ENCODE assay signal across 17 cellular contexts in genomic region chr1:145986551-145986950, GRCh38. TPM values are rescaled to one million over a fixed set of nuclear protein-coding genes. Genes with fewer than 3 reads are reported as not detected.
DNase-seq lines count a peak whose midpoint lies in the region; ATAC-seq, FAIRE-seq and TF ChIP-seq lines count a peak whose summit lies in the region.
"Had no signal": no experiment of that assay in that cellular context is flagged by ENCODE, and none has a peak within 500 bp of the region (broad histone marks: within the 10 kb centered on the region; RNA-seq: fewer than 3 reads in every experiment).

No MANE protein-coding gene starts in this region.

- H3K4me1 ChIP-seq in GM23248 (ENCODE audit: insufficient read depth) (peaks cover 13% of the 10 kb centered on the region), HepG2 (ENCODE audit: insufficient read depth, low read length) (peaks cover 76% of the 10 kb centered on the region), stomach (peaks cover 47 to 87% (median 72%) of the 10 kb centered on the region in 4 donors)

- no peaks in the 10 kb centered on the region for H3K9me2 ChIP-seq in GM23248 (ENCODE audit: insufficient read depth)

- H3K79me2 ChIP-seq in GM23248 (ENCODE audit: insufficient read depth) (no peaks in the 10 kb centered on the region), HepG2 (ENCODE audit: insufficient read depth, low read length) (no peaks in the 10 kb centered on the region)

- TF ChIP-seq CTCF in WERI-Rb-1 (IDR thresholded peaks at IDR 0.05; ENCODE audit: low read depth, low read length): no peak
- no peak for TF ChIP-seq CTCF in HepG2 (CRISPR knock-in tag; IDR thresholded peaks at IDR 0.05)
- no peak for TF ChIP-seq CTCF in stomach (IDR thresholded peaks at IDR 0.05)

- CTCF ChIA-PET in HepG2 (lab: Yijun Ruan, JAX; ENCODE audit: low intra/inter-chr PET ratio, low total read pairs): no interaction called here

- FAIRE-seq in HepG2 (lab: Jason Lieb, UNC): no peak
- FAIRE-seq: bronchial epithelial cell, GM19239 had no signal

- H3K9ac ChIP-seq in GM23248 (no peak overlapping the region), HepG2 (ENCODE audit: insufficient read depth, low read depth, low read length) (no peak overlapping the region)

- intact Hi-C loops in HepG2 (cut with micrococcal nuclease; ENCODE audit: unreplicated experiment): no loop called here
- intact Hi-C loops in stomach (cut with DNase I; ENCODE audit: low total_unique reads): no loop called here

- H3K4me2 ChIP-seq in GM23248 (ENCODE audit: unreplicated experiment) (no peak overlapping the region), HepG2 (ENCODE audit: low read depth, low read length) (peak overlapping the region; percentile 79; the same call in 1 of the 2 replicates)

- in situ Hi-C loops in GM23248 (cut with MboI): no loop called here
- in situ Hi-C loops in HepG2 (cut with HindIII; ENCODE audit: extremely low pct_ligation_motif_present, low pct_unique_long_range_greater_than_20kb): no loop called here

- DNase-seq in GM23248 (no peak), WERI-Rb-1 (no peak), HepG2 (ENCODE audit: low spot score) (no peak), stomach (no peak), globus pallidus (ENCODE audit: low spot score) (no peak), NCI-H345 treated with DMSO at 0.1 percent for 48 hours (lab: John Stamatoyannopoulos, UW; ENCODE audit: unreplicated experiment) (no peak), mucosa of gallbladder (ENCODE audit: low spot score) (no peak)
- DNase-seq: activated CD8-positive, alpha-beta T cell treated with anti-CD3 and anti-CD28 coated beads, Interleukin-2, amount 10 ng/mL, durations not matched to agents 7 days and 5 days; activated gamma-delta T cell treated with Interleukin-2 at 50 U/mL for 16 hours; Karpas-422; NCI-H1694; posterior cingulate gyrus; stimulated activated CD4-positive, alpha-beta T cell treated with anti-CD3 and anti-CD28 coated beads, Interleukin-2, amount 100 ng/mL, for 24 hours had no signal

- H2AFZ ChIP-seq in GM23248: no peak overlapping the region
- no peak overlapping the region for H2AFZ ChIP-seq in HepG2 (ENCODE audit: low read length)

- H3K9me3 ChIP-seq in GM23248 (ENCODE audit: low read depth): no peaks in the 10 kb centered on the region
- no peaks in the 10 kb centered on the region for H3K9me3 ChIP-seq in WERI-Rb-1 (ENCODE audit: severe bottlenecking)
- no peaks in the 10 kb centered on the region for H3K9me3 ChIP-seq in HepG2 (ENCODE audit: low read length)
- no peaks in the 10 kb centered on the region for H3K9me3 ChIP-seq in stomach

- WGBS in GM23248 (ENCODE audit: low coverage in 1 of 2, low lambda C conversion rate in 2 of 2, missing lambda C conversion rate in 2 of 2), 2 experiments: 96 to 97% methylated on average over 6 of the region's 6 CpGs
- WGBS in HepG2 (ENCODE audit: low lambda C conversion rate): 78% methylated on average over 6 of the region's 6 CpGs
- 89 to 96% (median 92%) methylated on average over 6 of the region's 6 CpGs for WGBS in stomach, 5 donors

- no TSS peak for BruUV-seq in HepG2 (replicated peaks; lab: Mats Ljungman, UMichigan)

- peaks cover 31% of the 10 kb centered on the region for H3F3A ChIP-seq in GM23248 (ENCODE audit: insufficient read depth)

- no peak for TF ChIP-seq POLR2A in HepG2 (IDR thresholded peaks at IDR 0.05; ENCODE audit: insufficient read depth in 1 of 2, low read depth in 2 of 2, low read length in 2 of 2)
- TF ChIP-seq POLR2A in stomach (IDR thresholded peaks at IDR 0.05): no peak

- ATAC-seq in HepG2: no peak
- ATAC-seq in HG02678 (IDR thresholded peaks at IDR 0.05; ENCODE audit: unreplicated experiment): no peak
- ATAC-seq: activated CD8-positive, alpha-beta T cell treated with anti-CD3 and anti-CD28 coated beads, Interleukin-2, amount 10 ng/mL, durations not matched to agents 7 days and 5 days had no signal

- H3K27me3 ChIP-seq in GM23248 (replicated peaks; ENCODE audit: insufficient read depth): no peaks in the 10 kb centered on the region
- H3K27me3 ChIP-seq in WERI-Rb-1 (ENCODE audit: insufficient read depth, low read depth, severe bottlenecking): no peaks in the 10 kb centered on the region
- no peaks in the 10 kb centered on the region for H3K27me3 ChIP-seq in HepG2 (ENCODE audit: control insufficient read depth in 1 of 2, insufficient read depth in 2 of 2, low read length in 2 of 2)
- no peaks in the 10 kb centered on the region for H3K27me3 ChIP-seq in stomach

- no peak for TF ChIP-seq RAD21 in HepG2 (CRISPR knock-in tag; IDR thresholded peaks at IDR 0.05)

- H3K36me3 ChIP-seq in GM23248 (ENCODE audit: low read depth): no peaks in the 10 kb centered on the region
- no peaks in the 10 kb centered on the region for H3K36me3 ChIP-seq in WERI-Rb-1
- H3K36me3 ChIP-seq in HepG2 (replicated peaks in 1 of 2; ENCODE audit: control insufficient read depth in 1 of 2, insufficient read depth in 2 of 2, low read length in 2 of 2): no peaks in the 10 kb centered on the region
- no peaks in the 10 kb centered on the region for H3K36me3 ChIP-seq in stomach

- POLR2A ChIA-PET in HepG2 (lab: Yijun Ruan, JAX): interaction anchor here (0.7 to 2.1 kb wide), 2 partner anchors 14 to 59 kb away, joined by 3 to 7 read pairs; partner anchors contain the start of gene RBM8A

- peak overlapping the region; percentile 44 for H3K27ac ChIP-seq in GM23248
- H3K27ac ChIP-seq in WERI-Rb-1: peak overlapping the region; percentile 46
- no peak overlapping the region for H3K27ac ChIP-seq in HepG2 (ENCODE audit: extremely low read length, insufficient read depth, low read length)
- peak overlapping the region; percentile 40 to 100 (median 96) for H3K27ac ChIP-seq in stomach

- no peaks in the 10 kb centered on the region for H4K20me1 ChIP-seq in GM23248 (ENCODE audit: insufficient read depth)
- peaks cover 5% of the 10 kb centered on the region; the same call in 1 of the 2 replicates for H4K20me1 ChIP-seq in HepG2 (ENCODE audit: insufficient read depth, low read length)

- no peak for TF ChIP-seq EP300 in HepG2 (IDR thresholded peaks at IDR 0.05; ENCODE audit: low read depth in 2 of 2, low read length in 2 of 2)
- no peak for TF ChIP-seq EP300 in HepG2 (CRISPR knock-in tag; IDR thresholded peaks at IDR 0.05; ENCODE audit: borderline replicate concordance)
- no peak for TF ChIP-seq EP300 in stomach (IDR thresholded peaks at IDR 0.05)

- no peak overlapping the region for H3K4me3 ChIP-seq in GM23248
- H3K4me3 ChIP-seq in WERI-Rb-1 (ENCODE audit: low read depth, low read length): no peak overlapping the region
- H3K4me3 ChIP-seq in HepG2 (replicated peaks in 1 of 3; ENCODE audit: insufficient read depth in 1 of 3, low read depth in 2 of 3, low read length in 3 of 3): no peak overlapping the region
- H3K4me3 ChIP-seq in stomach: no peak overlapping the region

RNA-seq across cellular contexts. Expression of gene TXNIP, which starts 9.8 kb away (rescaled TPM):
- total RNA-seq in GM23248 (2014; rRNA removed; shearing (Covaris generic)): 221 and 263 TPM in 2 replicates
- polyA plus RNA-seq in GM23248 (2016; fragmentation: Nextera tagmentation; extraction: Ambion mirVana) (169 and 180 TPM in 2 replicates), HepG2 (2011; rRNA removed) (237 and 283 TPM in 2 replicates), stomach (100 to 1,000 TPM; 217 to 613 (median 334) TPM)
- total RNA-seq in HepG2 (2016; rRNA removed; fragmentation: Illumina TruSeq; extraction: Trizol) (24.4 and 25.4 TPM in 2 replicates), stomach (1,000 to 10,000 TPM in 3 of 5 donors, 100 to 1,000 TPM in 2; 204 to 3,386 (median 1,054) TPM), mucosa of gallbladder (446 TPM)
- total RNA-seq in HepG2 (2016; cell fraction: cytosol; rRNA removed; fragmentation: Illumina TruSeq; extraction: Trizol; ENCODE audit: low read depth): 4.1 and 4.3 TPM in 2 replicates
- total RNA-seq in HepG2 (2016; cell fraction: insoluble cytoplasmic fraction; rRNA removed; fragmentation: Illumina TruSeq; extraction: Trizol): 23.8 and 24.4 TPM in 2 replicates
- total RNA-seq in HepG2 (2016; cell fraction: membrane; rRNA removed; fragmentation: Illumina TruSeq; extraction: Trizol): 11.5 and 11.6 TPM in 2 replicates
- total RNA-seq in HepG2 (2016; cell fraction: nucleus; rRNA removed; fragmentation: Illumina TruSeq; extraction: Trizol): 34.7 and 39.5 TPM in 2 replicates
- polyA plus RNA-seq in HepG2 (2011; cell fraction: cytosol; rRNA removed): 133 and 240 TPM in 2 replicates
- 150 and 152 TPM in 2 replicates for polyA plus RNA-seq in HepG2 (2011; cell fraction: nucleus; rRNA removed)
- polyA plus RNA-seq in HepG2 (2012): 191 and 204 TPM in 2 replicates
- polyA plus RNA-seq in HepG2 (2016; cell fraction: cytosol; fragmentation: Illumina TruSeq; extraction: Trizol; ENCODE audit: low read depth): 1.0 and 1.3 TPM in 2 replicates
- 19.6 and 21.5 TPM in 2 replicates for polyA plus RNA-seq in HepG2 (2016; cell fraction: insoluble cytoplasmic fraction; fragmentation: Illumina TruSeq; extraction: Trizol; ENCODE audit: low read depth)
- 3.9 and 4.1 TPM in 2 replicates for polyA plus RNA-seq in HepG2 (2016; cell fraction: membrane; fragmentation: Illumina TruSeq; extraction: Trizol; ENCODE audit: low read depth)
- polyA plus RNA-seq in HepG2 (2016; cell fraction: nucleus; fragmentation: Illumina TruSeq; extraction: Trizol; ENCODE audit: insufficient read depth, low read depth): 35.2 and 39.0 TPM in 2 replicates
- 132 and 425 TPM in 2 replicates for polyA minus RNA-seq in HepG2 (2011; rRNA and poly(A)+ RNA removed; ENCODE audit: low replicate concordance)
- polyA minus RNA-seq in HepG2 (2011; cell fraction: cytosol; rRNA and poly(A)+ RNA removed): 117 and 168 TPM in 2 replicates
- 259 and 346 TPM in 2 replicates for polyA minus RNA-seq in HepG2 (2011; cell fraction: nucleus; rRNA and poly(A)+ RNA removed)

RNA-seq across cellular contexts. Expression of gene POLR3GL, which starts 22.1 kb away (rescaled TPM):
- 17.4 and 24.2 TPM in 2 replicates for total RNA-seq in GM23248 (2014; rRNA removed; shearing (Covaris generic))
- 34.7 and 37.9 TPM in 2 replicates for polyA plus RNA-seq in GM23248 (2016; fragmentation: Nextera tagmentation; extraction: Ambion mirVana)
- total RNA-seq in HepG2 (2016; rRNA removed; fragmentation: Illumina TruSeq; extraction: Trizol): 12.4 and 15.3 TPM in 2 replicates
- 7.1 and 7.5 TPM in 2 replicates for total RNA-seq in HepG2 (2016; cell fraction: cytosol; rRNA removed; fragmentation: Illumina TruSeq; extraction: Trizol; ENCODE audit: low read depth)
- 12.8 and 14.4 TPM in 2 replicates for total RNA-seq in HepG2 (2016; cell fraction: insoluble cytoplasmic fraction; rRNA removed; fragmentation: Illumina TruSeq; extraction: Trizol)
- 15.4 and 17.0 TPM in 2 replicates for total RNA-seq in HepG2 (2016; cell fraction: membrane; rRNA removed; fragmentation: Illumina TruSeq; extraction: Trizol)
- 5.4 and 6.2 TPM in 2 replicates for total RNA-seq in HepG2 (2016; cell fraction: nucleus; rRNA removed; fragmentation: Illumina TruSeq; extraction: Trizol)
- 10.8 and 11.5 TPM in 2 replicates for polyA plus RNA-seq in HepG2 (2011; rRNA removed)
- 7.4 and 7.9 TPM in 2 replicates for polyA plus RNA-seq in HepG2 (2011; cell fraction: cytosol; rRNA removed)
- polyA plus RNA-seq in HepG2 (2011; cell fraction: nucleus; rRNA removed): 5.1 and 6.2 TPM in 2 replicates
- 14.4 and 20.2 TPM in 2 replicates for polyA plus RNA-seq in HepG2 (2012)
- polyA plus RNA-seq in HepG2 (2016; cell fraction: cytosol; fragmentation: Illumina TruSeq; extraction: Trizol; ENCODE audit: low read depth): 10.0 and 10.7 TPM in 2 replicates
- 21.5 and 23.2 TPM in 2 replicates for polyA plus RNA-seq in HepG2 (2016; cell fraction: insoluble cytoplasmic fraction; fragmentation: Illumina TruSeq; extraction: Trizol; ENCODE audit: low read depth)
- 20.0 and 21.6 TPM in 2 replicates for polyA plus RNA-seq in HepG2 (2016; cell fraction: membrane; fragmentation: Illumina TruSeq; extraction: Trizol; ENCODE audit: low read depth)
- polyA plus RNA-seq in HepG2 (2016; cell fraction: nucleus; fragmentation: Illumina TruSeq; extraction: Trizol; ENCODE audit: insufficient read depth, low read depth): 11.4 and 13.9 TPM in 2 replicates
- 2.5 and 3.4 TPM in 2 replicates for polyA minus RNA-seq in HepG2 (2011; rRNA and poly(A)+ RNA removed; ENCODE audit: low replicate concordance)
- polyA minus RNA-seq in HepG2 (2011; cell fraction: cytosol; rRNA and poly(A)+ RNA removed): 2.5 and 4.6 TPM in 2 replicates
- polyA minus RNA-seq in HepG2 (2011; cell fraction: nucleus; rRNA and poly(A)+ RNA removed): 5.0 and 6.6 TPM in 2 replicates
- 100 to 1,000 TPM in 1 of 5 donors, 10 to 100 TPM in 3, 1 to 10 TPM in 1; 5.8 to 165 (median 18.9) TPM for total RNA-seq in stomach
- 10 to 100 TPM; 31.4 to 53.2 (median 43.9) TPM for polyA plus RNA-seq in stomach
- 28.3 TPM for total RNA-seq in mucosa of gallbladder

RNA-seq across cellular contexts. Expression of gene ANKRD34A, which starts 22.2 kb away (rescaled TPM):
- 0.25 and 1.3 TPM in 2 replicates for total RNA-seq in GM23248 (2014; rRNA removed; shearing (Covaris generic))
- polyA plus RNA-seq in GM23248 (2016; fragmentation: Nextera tagmentation; extraction: Ambion mirVana): 1.9 and 2.3 TPM in 2 replicates
- total RNA-seq in HepG2 (2016; rRNA removed; fragmentation: Illumina TruSeq; extraction: Trizol): 0.07 and 0.14 TPM in 2 replicates
- total RNA-seq in HepG2 (2016; cell fraction: cytosol; rRNA removed; fragmentation: Illumina TruSeq; extraction: Trizol; ENCODE audit: low read depth): not detected in 2 replicates
- total RNA-seq in HepG2 (2016; cell fraction: insoluble cytoplasmic fraction; rRNA removed; fragmentation: Illumina TruSeq; extraction: Trizol): 0.04 TPM in 1 of 2 replicates, not detected in the other
- total RNA-seq in HepG2 (2016; cell fraction: membrane; rRNA removed; fragmentation: Illumina TruSeq; extraction: Trizol): 0.03 and 0.07 TPM in 2 replicates
- total RNA-seq in HepG2 (2016; cell fraction: nucleus; rRNA removed; fragmentation: Illumina TruSeq; extraction: Trizol): 0.13 and 0.19 TPM in 2 replicates
- 0.05 and 0.07 TPM in 2 replicates for polyA plus RNA-seq in HepG2 (2011; rRNA removed)
- 0.04 and 0.05 TPM in 2 replicates for polyA plus RNA-seq in HepG2 (2011; cell fraction: cytosol; rRNA removed)
- 0.47 and 0.53 TPM in 2 replicates for polyA plus RNA-seq in HepG2 (2011; cell fraction: nucleus; rRNA removed)
- 0.11 and 0.19 TPM in 2 replicates for polyA plus RNA-seq in HepG2 (2012)
- polyA plus RNA-seq in HepG2 (2016; cell fraction: cytosol; fragmentation: Illumina TruSeq; extraction: Trizol; ENCODE audit: low read depth): not detected in 2 replicates
- polyA plus RNA-seq in HepG2 (2016; cell fraction: insoluble cytoplasmic fraction; fragmentation: Illumina TruSeq; extraction: Trizol; ENCODE audit: low read depth): 0.08 TPM in 1 of 2 replicates, not detected in the other
- polyA plus RNA-seq in HepG2 (2016; cell fraction: membrane; fragmentation: Illumina TruSeq; extraction: Trizol; ENCODE audit: low read depth): 0.05 TPM in 1 of 2 replicates, not detected in the other
- 0.12 and 0.16 TPM in 2 replicates for polyA plus RNA-seq in HepG2 (2016; cell fraction: nucleus; fragmentation: Illumina TruSeq; extraction: Trizol; ENCODE audit: insufficient read depth, low read depth)
- 0.08 and 1.4 TPM in 2 replicates for polyA minus RNA-seq in HepG2 (2011; rRNA and poly(A)+ RNA removed; ENCODE audit: low replicate concordance)
- not detected in 2 replicates for polyA minus RNA-seq in HepG2 (2011; cell fraction: cytosol; rRNA and poly(A)+ RNA removed)
- polyA minus RNA-seq in HepG2 (2011; cell fraction: nucleus; rRNA and poly(A)+ RNA removed): 0.25 and 0.39 TPM in 2 replicates
- total RNA-seq in stomach: 1 to 10 TPM in 1 of 5 donors, under 1 TPM in 2, not detected in 2; 0.73 to 2.6 (median 0.87) TPM
- under 1 TPM in 2 of 3 donors, not detected in 1; 0.19 to 0.45 TPM for polyA plus RNA-seq in stomach
- 3.4 TPM for total RNA-seq in mucosa of gallbladder

RNA-seq across cellular contexts. Expression of gene LIX1L, which starts 28.7 kb away (rescaled TPM):
- 26.1 and 36.5 TPM in 2 replicates for total RNA-seq in GM23248 (2014; rRNA removed; shearing (Covaris generic))
- 18.3 TPM in 2 replicates for polyA plus RNA-seq in GM23248 (2016; fragmentation: Nextera tagmentation; extraction: Ambion mirVana)
- 8.1 and 10.9 TPM in 2 replicates for total RNA-seq in HepG2 (2016; rRNA removed; fragmentation: Illumina TruSeq; extraction: Trizol)
- total RNA-seq in HepG2 (2016; cell fraction: cytosol; rRNA removed; fragmentation: Illumina TruSeq; extraction: Trizol; ENCODE audit: low read depth): 1.6 TPM in 2 replicates
- 8.3 and 9.6 TPM in 2 replicates for total RNA-seq in HepG2 (2016; cell fraction: insoluble cytoplasmic fraction; rRNA removed; fragmentation: Illumina TruSeq; extraction: Trizol)
- 6.8 and 7.1 TPM in 2 replicates for total RNA-seq in HepG2 (2016; cell fraction: membrane; rRNA removed; fragmentation: Illumina TruSeq; extraction: Trizol)
- 5.0 and 5.9 TPM in 2 replicates for total RNA-seq in HepG2 (2016; cell fraction: nucleus; rRNA removed; fragmentation: Illumina TruSeq; extraction: Trizol)
- 19.4 and 24.9 TPM in 2 replicates for polyA plus RNA-seq in HepG2 (2011; rRNA removed)
- polyA plus RNA-seq in HepG2 (2011; cell fraction: cytosol; rRNA removed): 19.3 and 22.0 TPM in 2 replicates
- polyA plus RNA-seq in HepG2 (2011; cell fraction: nucleus; rRNA removed): 5.2 and 7.4 TPM in 2 replicates
- polyA plus RNA-seq in HepG2 (2012): 4.8 and 5.8 TPM in 2 replicates
- 1.3 and 1.7 TPM in 2 replicates for polyA plus RNA-seq in HepG2 (2016; cell fraction: cytosol; fragmentation: Illumina TruSeq; extraction: Trizol; ENCODE audit: low read depth)
- polyA plus RNA-seq in HepG2 (2016; cell fraction: insoluble cytoplasmic fraction; fragmentation: Illumina TruSeq; extraction: Trizol; ENCODE audit: low read depth): 12.8 and 15.5 TPM in 2 replicates
- 5.7 and 5.8 TPM in 2 replicates for polyA plus RNA-seq in HepG2 (2016; cell fraction: membrane; fragmentation: Illumina TruSeq; extraction: Trizol; ENCODE audit: low read depth)
- polyA plus RNA-seq in HepG2 (2016; cell fraction: nucleus; fragmentation: Illumina TruSeq; extraction: Trizol; ENCODE audit: insufficient read depth, low read depth): 9.8 and 10.9 TPM in 2 replicates
- polyA minus RNA-seq in HepG2 (2011; rRNA and poly(A)+ RNA removed; ENCODE audit: low replicate concordance): 15.4 and 31.6 TPM in 2 replicates
- polyA minus RNA-seq in HepG2 (2011; cell fraction: cytosol; rRNA and poly(A)+ RNA removed): 12.6 and 13.9 TPM in 2 replicates
- polyA minus RNA-seq in HepG2 (2011; cell fraction: nucleus; rRNA and poly(A)+ RNA removed): 5.9 and 7.2 TPM in 2 replicates
- total RNA-seq in stomach: 10 to 100 TPM in 3 of 5 donors, 1 to 10 TPM in 2; 5.8 to 28.4 (median 14.0) TPM
- 1 to 10 TPM; 7.2 to 8.2 (median 7.4) TPM for polyA plus RNA-seq in stomach
- total RNA-seq in mucosa of gallbladder: 42.9 TPM

RNA-seq across cellular contexts. Expression of gene HJV, which starts 35.0 kb away (rescaled TPM):
- total RNA-seq in GM23248 (2014; rRNA removed; shearing (Covaris generic)): not detected in 2 replicates
- polyA plus RNA-seq in GM23248 (2016; fragmentation: Nextera tagmentation; extraction: Ambion mirVana): not detected in 2 replicates
- 0.15 and 0.18 TPM in 2 replicates for total RNA-seq in HepG2 (2016; rRNA removed; fragmentation: Illumina TruSeq; extraction: Trizol)
- 0.35 TPM in 1 of 2 replicates, not detected in the other for total RNA-seq in HepG2 (2016; cell fraction: cytosol; rRNA removed; fragmentation: Illumina TruSeq; extraction: Trizol; ENCODE audit: low read depth)
- total RNA-seq in HepG2 (2016; cell fraction: insoluble cytoplasmic fraction; rRNA removed; fragmentation: Illumina TruSeq; extraction: Trizol): 0.30 TPM in 1 of 2 replicates, not detected in the other
- total RNA-seq in HepG2 (2016; cell fraction: membrane; rRNA removed; fragmentation: Illumina TruSeq; extraction: Trizol): 0.22 and 0.28 TPM in 2 replicates
- not detected in 2 replicates for total RNA-seq in HepG2 (2016; cell fraction: nucleus; rRNA removed; fragmentation: Illumina TruSeq; extraction: Trizol)
- 0.03 TPM in 1 of 2 replicates, not detected in the other for polyA plus RNA-seq in HepG2 (2011; rRNA removed)
- polyA plus RNA-seq in HepG2 (2011; cell fraction: cytosol; rRNA removed): 0.03 and 0.05 TPM in 2 replicates
- polyA plus RNA-seq in HepG2 (2011; cell fraction: nucleus; rRNA removed): not detected in 2 replicates
- polyA plus RNA-seq in HepG2 (2012): not detected in 2 replicates
- polyA plus RNA-seq in HepG2 (2016; cell fraction: cytosol; fragmentation: Illumina TruSeq; extraction: Trizol; ENCODE audit: low read depth): 0.08 and 0.12 TPM in 2 replicates
- polyA plus RNA-seq in HepG2 (2016; cell fraction: insoluble cytoplasmic fraction; fragmentation: Illumina TruSeq; extraction: Trizol; ENCODE audit: low read depth): not detected in 2 replicates
- polyA plus RNA-seq in HepG2 (2016; cell fraction: membrane; fragmentation: Illumina TruSeq; extraction: Trizol; ENCODE audit: low read depth): not detected in 2 replicates
- polyA plus RNA-seq in HepG2 (2016; cell fraction: nucleus; fragmentation: Illumina TruSeq; extraction: Trizol; ENCODE audit: insufficient read depth, low read depth): not detected in 2 replicates
- not detected in 2 replicates for polyA minus RNA-seq in HepG2 (2011; rRNA and poly(A)+ RNA removed; ENCODE audit: low replicate concordance)
- polyA minus RNA-seq in HepG2 (2011; cell fraction: cytosol; rRNA and poly(A)+ RNA removed): not detected in 2 replicates
- not detected in 2 replicates for polyA minus RNA-seq in HepG2 (2011; cell fraction: nucleus; rRNA and poly(A)+ RNA removed)
- not detected for total RNA-seq in stomach
- not detected for polyA plus RNA-seq in stomach
- 0.40 TPM for total RNA-seq in mucosa of gallbladder
- total RNA-seq: activated CD8-positive, alpha-beta T cell treated with anti-CD3 and anti-CD28 coated beads, Interleukin-2, amount 10 ng/mL, durations not matched to agents 7 days and 5 days; bronchial epithelial cell; G401 had no signal
